Comparison of ENCODE assay signal across 10 cellular contexts in genomic region chr18:79523738-79524180, GRCh38.
DNase-seq lines count a peak whose midpoint lies in the region; ATAC-seq, FAIRE-seq and TF ChIP-seq lines count a peak whose summit lies in the region.
"Had no signal": no experiment of that assay in that cellular context is flagged by ENCODE, and none has a peak within 500 bp of the region (broad histone marks: within the 10 kb centered on the region; RNA-seq: fewer than 3 reads in every experiment).

No MANE protein-coding gene starts in this region.

- H3K27me3 Mint-ChIP-seq in activated CD4-positive, alpha-beta T cell treated with anti-CD3 and anti-CD28 coated beads, Interleukin-2, amount 10 ng/mL, durations not matched to agents 7 days and 5 days = no peaks in the 10 kb centered on the region

- no peak for FAIRE-seq in frontal cortex (lab: Jason Lieb, UNC)
- no peak for FAIRE-seq in RCC 7860 (lab: Jason Lieb, UNC)
- FAIRE-seq: islet of Langerhans had no signal

- H3K27ac ChIP-seq in left lung (no peak overlapping the region), thymus (ENCODE audit: low read depth) (peak overlapping the region; percentile 99)
- H3K27ac ChIP-seq: 22Rv1 had no signal

- peaks cover 69% of the 10 kb centered on the region for H3K4me1 Mint-ChIP-seq in activated CD4-positive, alpha-beta T cell treated with anti-CD3 and anti-CD28 coated beads, Interleukin-2, amount 10 ng/mL, durations not matched to agents 7 days and 5 days

- POLR2A ChIA-PET in activated CD4-positive, alpha-beta T cell treated with anti-CD3 and anti-CD28 coated beads, Interleukin-2, amount 10 ng/mL, durations not matched to agents 7 days and 5 days (lab: Charles Lee) = interaction anchor here (0.6 to 1.2 kb wide), 2 partner anchors 69 to 122 kb away, joined by 3 read pairs; no protein-coding TSS in a partner anchor

- H3K4me3 ChIP-seq in left lung (no peak overlapping the region), thymus (ENCODE audit: low read length) (peak overlapping the region; percentile 23)

- WGBS in thymus = 4% methylated on average over 12 of the region's 12 CpGs

- peak overlapping the region; percentile 66 for H3K4me3 Mint-ChIP-seq in activated CD4-positive, alpha-beta T cell treated with anti-CD3 and anti-CD28 coated beads, Interleukin-2, amount 10 ng/mL, durations not matched to agents 7 days and 5 days

- CTCF ChIA-PET in activated CD4-positive, alpha-beta T cell treated with anti-CD3 and anti-CD28 coated beads, Interleukin-2, amount 10 ng/mL, durations not matched to agents 7 days and 5 days (lab: Charles Lee) = interaction anchor here (1.2 to 2.1 kb wide), 4 partner anchors 10 to 144 kb away, joined by 3 to 10 read pairs (median 5); no protein-coding TSS in a partner anchor

- no peaks in the 10 kb centered on the region for H3K9me3 ChIP-seq in left lung
- H3K9me3 ChIP-seq in thymus (ENCODE audit: control insufficient read depth) = no peaks in the 10 kb centered on the region

- intact Hi-C loops in left lung (cut with DNase I) = no loop called here

- H3K36me3 ChIP-seq in left lung = peaks cover 0 to 5% of the 10 kb centered on the region in 2 donors
- peaks cover 14% of the 10 kb centered on the region for H3K36me3 ChIP-seq in thymus (ENCODE audit: control insufficient read depth, insufficient read depth)

- H3K36me3 Mint-ChIP-seq in activated CD4-positive, alpha-beta T cell treated with anti-CD3 and anti-CD28 coated beads, Interleukin-2, amount 10 ng/mL, durations not matched to agents 7 days and 5 days (ENCODE audit: low read depth) = peaks cover 16% of the 10 kb centered on the region

- DNase-seq in SIG-M5 treated with dmso at 0.1 percent for 504 hours (lab: John Stamatoyannopoulos, UW; ENCODE audit: unreplicated experiment) (peak; percentile 14), SIG-M5 (lab: John Stamatoyannopoulos, UW) (no peak), left lung (peak in 1 of 2 donors; percentile 37), frontal cortex (ENCODE audit: low spot score in 2 of 2) (no peak), RCC 7860 (ENCODE audit: low spot score) (no peak)
- peak; percentile 83 for DNase-seq in activated CD4-positive, alpha-beta T cell treated with anti-CD3 and anti-CD28 coated beads, Interleukin-2, amount 10 ng/mL, durations not matched to agents 7 days and 5 days

- peak; percentile 69 for ATAC-seq in HG03442 (IDR thresholded peaks at IDR 0.05; ENCODE audit: unreplicated experiment)
- ATAC-seq in left lung = peak; percentile 11

- no peak for TF ChIP-seq CTCF in left lung (IDR thresholded peaks at IDR 0.05)

- H3K4me1 ChIP-seq in left lung = peaks cover 9 to 31% of the 10 kb centered on the region in 2 donors
- H3K4me1 ChIP-seq in thymus (ENCODE audit: control insufficient read depth, insufficient read depth, low read length) = peaks cover 31% of the 10 kb centered on the region

- H3K27me3 ChIP-seq in left lung (peaks cover 0 to 8% of the 10 kb centered on the region in 2 donors), thymus (ENCODE audit: control insufficient read depth, insufficient read depth) (no peaks in the 10 kb centered on the region)

- H3K9me3 Mint-ChIP-seq in activated CD4-positive, alpha-beta T cell treated with anti-CD3 and anti-CD28 coated beads, Interleukin-2, amount 10 ng/mL, durations not matched to agents 7 days and 5 days = no peaks in the 10 kb centered on the region

- H3K27ac Mint-ChIP-seq in activated CD4-positive, alpha-beta T cell treated with anti-CD3 and anti-CD28 coated beads, Interleukin-2, amount 10 ng/mL, durations not matched to agents 7 days and 5 days = peak overlapping the region; percentile 94

Comparison
In these comparisons a context has a peak if more than half of its experiments do, and no peak if none do; other contexts are left out.
1. DNase-seq: peak in SIG-M5 treated with dmso at 0.1 percent for 504 hours (single experiment) and activated CD4-positive, alpha-beta T cell treated with anti-CD3 and anti-CD28 coated beads, Interleukin-2, amount 10 ng/mL, durations not matched to agents 7 days and 5 days (single experiment); none in SIG-M5 (single experiment), frontal cortex (0 of 2) and RCC 7860 (single experiment).